In the genomic region with DNA sequence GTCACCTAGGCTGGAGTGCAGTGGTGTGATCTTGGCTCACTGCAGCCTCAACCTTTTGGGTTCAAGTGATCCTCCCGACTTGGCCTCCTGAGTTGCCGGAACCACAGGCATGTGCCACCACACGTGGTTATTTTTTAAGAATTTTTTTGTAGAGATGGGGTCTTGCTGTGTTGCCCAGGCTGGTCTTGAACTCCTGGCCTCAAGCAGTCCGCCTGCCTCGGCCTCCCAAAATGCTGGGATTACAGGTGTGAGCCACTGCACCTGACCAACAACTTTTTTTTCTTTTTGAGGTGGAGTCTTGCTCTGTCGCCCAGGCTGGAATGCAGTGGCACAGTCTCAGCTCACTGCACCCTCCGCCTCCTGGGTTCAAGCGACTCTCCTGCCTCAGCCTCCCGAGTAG, we compare ENCODE assay signal across 4 cellular contexts. TPM values are rescaled to one million over a fixed set of nuclear protein-coding genes. Genes with fewer than 3 reads are reported as not detected.
DNase-seq lines count a peak whose midpoint lies in the region; ATAC-seq, FAIRE-seq and TF ChIP-seq lines count a peak whose summit lies in the region.
"Not testable (repeated sequence)": the region's sequence is repeated elsewhere in the genome, so short reads cannot be mapped to it uniquely, and the experiment has no call there.

No MANE protein-coding gene starts in this region.

- H3K4me2 ChIP-seq in K562 (ENCODE audit: insufficient read depth, low read length); HepG2 (ENCODE audit: low read depth, low read length): not testable (repeated sequence)

- H4K20me1 ChIP-seq in K562 (replicated peaks; ENCODE audit: control insufficient read depth, insufficient read depth, low read length); HepG2 (ENCODE audit: insufficient read depth, low read length): not testable (repeated sequence)

- H2AFZ ChIP-seq in K562 (ENCODE audit: low read depth, low read length); HepG2 (ENCODE audit: low read length): not testable (repeated sequence)

- CTCF ChIA-PET in WTC11 (lab: Charles Lee); K562 (lab: Yijun Ruan, JAX; ENCODE audit: low intra/inter-chr PET ratio); HepG2 (lab: Yijun Ruan, JAX; ENCODE audit: low intra/inter-chr PET ratio, low total read pairs): not testable (repeated sequence)

- H3K9me3 Mint-ChIP-seq in WTC11, result not testable (repeated sequence)

- not testable (repeated sequence) for H3K4me1 Mint-ChIP-seq in WTC11

- not testable (repeated sequence) for H3K79me2 ChIP-seq in K562 (ENCODE audit: control insufficient read depth, insufficient read depth, low read length); HepG2 (ENCODE audit: insufficient read depth, low read length)

- H3K27me3 Mint-ChIP-seq in WTC11 (ENCODE audit: low read depth), result not testable (repeated sequence)

- not testable (repeated sequence) for H3K4me3 Mint-ChIP-seq in WTC11

- not testable (repeated sequence) for H3K27ac ChIP-seq in K562 (ENCODE audit: extremely low read depth, low read depth, low read length); HepG2 (ENCODE audit: extremely low read length, insufficient read depth, low read length)
- peak overlapping the region; percentile 99 for H3K27ac ChIP-seq in psoas muscle

- not testable (repeated sequence) for H3K4me3 ChIP-seq in K562; HepG2 (replicated peaks in 1 of 3; ENCODE audit: insufficient read depth in 1 of 3, low read depth in 2 of 3, low read length in 3 of 3); psoas muscle

- not testable (repeated sequence) for ATAC-seq in WTC11, K562, HepG2, psoas muscle

- H3K36me3 Mint-ChIP-seq in WTC11, result peaks cover 82% of the 10 kb centered on the region

- H3K27me3 ChIP-seq in K562 (ENCODE audit: control insufficient read depth in 2 of 2, insufficient read depth in 2 of 2, low read length in 2 of 2); psoas muscle (ENCODE audit: insufficient read depth in 3 of 3, low read length in 2 of 3): not testable (repeated sequence)
- peaks cover 3 to 27% of the 10 kb centered on the region in 2 experiments; a peak in 4 of 5 replicates for H3K27me3 ChIP-seq in HepG2 (ENCODE audit: control insufficient read depth in 1 of 2, insufficient read depth in 2 of 2, low read length in 2 of 2)

- DNase-seq in WTC11 (ENCODE audit: low spot score); K562 (ENCODE audit: extremely low read depth in 1 of 4, low spot score in 3 of 4); HepG2 (ENCODE audit: low spot score); psoas muscle: not testable (repeated sequence)

- not testable (repeated sequence) for BruUV-seq in K562 (replicated peaks; lab: Mats Ljungman, UMichigan); HepG2 (replicated peaks; lab: Mats Ljungman, UMichigan)

- TF ChIP-seq CTCF in WTC11 (IDR thresholded peaks at IDR 0.05); K562 (IDR thresholded peaks at IDR 0.05 in 2 of 3, conservative IDR thresholded peaks at IDR 0.05 in 1 of 3; ENCODE audit: insufficient read depth in 2 of 3, low read depth in 1 of 3, low read length in 3 of 3); HepG2 (CRISPR knock-in tag; IDR thresholded peaks at IDR 0.05); psoas muscle (IDR thresholded peaks at IDR 0.05): not testable (repeated sequence)

- H3K9ac ChIP-seq in K562 (ENCODE audit: insufficient read depth in 1 of 2, low read depth in 2 of 2, low read length in 2 of 2); HepG2 (ENCODE audit: insufficient read depth, low read depth, low read length): not testable (repeated sequence)

- H3K9me3 ChIP-seq in K562 (replicated peaks; ENCODE audit: control insufficient read depth, insufficient read depth, low read depth, low read length); HepG2 (ENCODE audit: low read length); psoas muscle: not testable (repeated sequence)

- POLR2A ChIA-PET in WTC11 (lab: Charles Lee); HepG2 (lab: Yijun Ruan, JAX): not testable (repeated sequence)
- POLR2A ChIA-PET in K562 (lab: Yijun Ruan, JAX), result interaction anchor here (1.7 kb wide), 1 partner anchor 9 kb away, joined by 5 read pairs; no protein-coding TSS in a partner anchor

- H3K36me3 ChIP-seq in K562 (ENCODE audit: control insufficient read depth, insufficient read depth, low read length); HepG2 (replicated peaks in 1 of 2; ENCODE audit: control insufficient read depth in 1 of 2, insufficient read depth in 2 of 2, low read length in 2 of 2): not testable (repeated sequence)
- H3K36me3 ChIP-seq in psoas muscle (ENCODE audit: insufficient read depth in 1 of 2, low read depth in 1 of 2), result peaks cover 8 to 97% of the 10 kb centered on the region in 2 donors

- in situ Hi-C loops in K562 (cut with MboI), result loop anchor here (10.0 kb wide), 1 partner anchor 294 kb away; no protein-coding TSS in a partner anchor
- in situ Hi-C loops in HepG2 (cut with HindIII; ENCODE audit: extremely low pct_ligation_motif_present, low pct_unique_long_range_greater_than_20kb), result not testable (repeated sequence)

- intact Hi-C loops in K562 (cut with micrococcal nuclease); HepG2 (cut with micrococcal nuclease; ENCODE audit: unreplicated experiment); psoas muscle (cut with DNase I): not testable (repeated sequence)

- peaks cover 5 to 30% of the 10 kb centered on the region in 2 experiments; a peak in 3 of 5 replicates for H3K4me1 ChIP-seq in K562 (replicated peaks in 1 of 2; ENCODE audit: control insufficient read depth in 2 of 2, insufficient read depth in 2 of 2, low read length in 2 of 2)
- not testable (repeated sequence) for H3K4me1 ChIP-seq in HepG2 (ENCODE audit: insufficient read depth, low read length)
- peaks cover 92% of the 10 kb centered on the region for H3K4me1 ChIP-seq in psoas muscle

- TF ChIP-seq POLR2A in K562 (conservative IDR thresholded peaks at IDR 0.05); HepG2 (IDR thresholded peaks at IDR 0.05; ENCODE audit: insufficient read depth in 1 of 2, low read depth in 2 of 2, low read length in 2 of 2): not testable (repeated sequence)

- FAIRE-seq in K562 (lab: Jason Lieb, UNC); HepG2 (lab: Jason Lieb, UNC): not testable (repeated sequence)

- not testable (repeated sequence) for TF ChIP-seq RAD21 in K562 (CRISPR knock-in tag; conservative IDR thresholded peaks at IDR 0.05 in 1 of 2, IDR thresholded peaks at IDR 0.05 in 1 of 2); HepG2 (CRISPR knock-in tag; IDR thresholded peaks at IDR 0.05)

- H3K27ac Mint-ChIP-seq in WTC11, result not testable (repeated sequence)

- WGBS in K562 (ENCODE audit: insufficient coverage, low coverage, missing lambda C conversion rate), result 30% methylated on average over 9 of the region's 9 CpGs
- WGBS in HepG2 (ENCODE audit: low lambda C conversion rate), result 47% methylated on average over 9 of the region's 9 CpGs
- WGBS in psoas muscle, 3 donors, result 58 to 64% (median 58%) methylated on average over 9 of the region's 9 CpGs

- TF ChIP-seq EP300 in K562 (IDR thresholded peaks at IDR 0.05; ENCODE audit: low read length); HepG2 (IDR thresholded peaks at IDR 0.05; ENCODE audit: low read depth in 2 of 2, low read length in 2 of 2); HepG2 (CRISPR knock-in tag; IDR thresholded peaks at IDR 0.05; ENCODE audit: borderline replicate concordance): not testable (repeated sequence)

- not testable (repeated sequence) for H3K9me1 ChIP-seq in K562 (ENCODE audit: control insufficient read depth, insufficient read depth, low read length)

RNA-seq across cellular contexts. Expression of gene OBSCN, which starts 13.3 kb away (rescaled TPM):
- total RNA-seq in WTC11 (2021), result 38.8 to 47.7 TPM (median 47.5 TPM) in 3 replicates
- 22.3 and 52.9 TPM in 2 replicates for total RNA-seq in K562 (2011; cell fraction: chromatin; rRNA removed; ENCODE audit: low replicate concordance)
- 25.5 and 27.1 TPM in 2 replicates for total RNA-seq in K562 (2011; cell fraction: nucleolus; rRNA removed)
- total RNA-seq in K562 (2011; cell fraction: nucleoplasm; rRNA removed), result 20.5 and 20.6 TPM in 2 replicates
- total RNA-seq in K562 (2014; rRNA removed), result 11.8 and 12.0 TPM in 2 replicates
- total RNA-seq in K562 (2014; rRNA removed; fragmentation: Illumina TruSeq; extraction: Trizol), result 0.83 and 1.7 TPM in 2 replicates
- 4.1 and 5.0 TPM in 2 replicates for total RNA-seq in K562 (2015; rRNA removed; fragmentation: Illumina TruSeq; extraction: Trizol)
- total RNA-seq in K562 (2021), result 17.4 and 19.7 TPM in 2 replicates
- polyA plus RNA-seq in K562 (2011; rRNA removed), result 3.4 and 5.6 TPM in 2 replicates
- 3.0 and 8.2 TPM in 2 replicates for polyA plus RNA-seq in K562 (2011; cell fraction: cytosol; rRNA removed)
- polyA plus RNA-seq in K562 (2011; cell fraction: nucleus; rRNA removed), result 22.5 and 42.0 TPM in 2 replicates
- 15.8 and 26.7 TPM in 2 replicates for polyA plus RNA-seq in K562 (2012)
- polyA plus RNA-seq in K562 (2014; fragmentation: Illumina TruSeq; extraction: Trizol), result 3.6 and 6.9 TPM in 2 replicates
- polyA plus RNA-seq in K562 (2014; fragmentation: Nextera tagmentation; extraction: Ambion mirVana), result under 1 TPM; 0.18 to 0.29 TPM
- polyA plus RNA-seq in K562 (2014; rRNA removed), result 11.1 and 12.5 TPM in 2 replicates
- polyA minus RNA-seq in K562 (2011; rRNA and poly(A)+ RNA removed), result 3.4 TPM in 2 replicates
- 8.2 and 10.9 TPM in 2 replicates for polyA minus RNA-seq in K562 (2011; cell fraction: cytosol; rRNA and poly(A)+ RNA removed)
- 7.0 and 7.1 TPM in 2 replicates for polyA minus RNA-seq in K562 (2011; cell fraction: nucleus; rRNA and poly(A)+ RNA removed)
- 0.08 and 0.20 TPM in 2 replicates for total RNA-seq in HepG2 (2016; rRNA removed; fragmentation: Illumina TruSeq; extraction: Trizol)
- total RNA-seq in HepG2 (2016; cell fraction: cytosol; rRNA removed; fragmentation: Illumina TruSeq; extraction: Trizol; ENCODE audit: low read depth), result not detected in 2 replicates
- 0.09 and 0.13 TPM in 2 replicates for total RNA-seq in HepG2 (2016; cell fraction: insoluble cytoplasmic fraction; rRNA removed; fragmentation: Illumina TruSeq; extraction: Trizol)
- total RNA-seq in HepG2 (2016; cell fraction: membrane; rRNA removed; fragmentation: Illumina TruSeq; extraction: Trizol), result 0.06 and 0.07 TPM in 2 replicates
- 0.12 TPM in 1 of 2 replicates, not detected in the other for total RNA-seq in HepG2 (2016; cell fraction: nucleus; rRNA removed; fragmentation: Illumina TruSeq; extraction: Trizol)
- polyA plus RNA-seq in HepG2 (2011; rRNA removed), result 0.10 and 0.20 TPM in 2 replicates
- 0.03 and 0.07 TPM in 2 replicates for polyA plus RNA-seq in HepG2 (2011; cell fraction: cytosol; rRNA removed)
- polyA plus RNA-seq in HepG2 (2011; cell fraction: nucleus; rRNA removed), result 0.58 and 1.1 TPM in 2 replicates
- 0.09 and 0.55 TPM in 2 replicates for polyA plus RNA-seq in HepG2 (2012)
- polyA plus RNA-seq in HepG2 (2016; cell fraction: cytosol; fragmentation: Illumina TruSeq; extraction: Trizol; ENCODE audit: low read depth), result not detected in 2 replicates
- polyA plus RNA-seq in HepG2 (2016; cell fraction: insoluble cytoplasmic fraction; fragmentation: Illumina TruSeq; extraction: Trizol; ENCODE audit: low read depth), result 0.08 and 0.10 TPM in 2 replicates
- not detected in 2 replicates for polyA plus RNA-seq in HepG2 (2016; cell fraction: membrane; fragmentation: Illumina TruSeq; extraction: Trizol; ENCODE audit: low read depth)
- polyA plus RNA-seq in HepG2 (2016; cell fraction: nucleus; fragmentation: Illumina TruSeq; extraction: Trizol; ENCODE audit: insufficient read depth, low read depth), result 0.14 and 0.32 TPM in 2 replicates
- polyA minus RNA-seq in HepG2 (2011; rRNA and poly(A)+ RNA removed; ENCODE audit: low replicate concordance), result 0.24 and 23.5 TPM in 2 replicates
- polyA minus RNA-seq in HepG2 (2011; cell fraction: cytosol; rRNA and poly(A)+ RNA removed), result 0.10 and 0.35 TPM in 2 replicates
- polyA minus RNA-seq in HepG2 (2011; cell fraction: nucleus; rRNA and poly(A)+ RNA removed), result 0.52 and 0.99 TPM in 2 replicates
- total RNA-seq in psoas muscle, result 1,000 to 10,000 TPM; 1,061 to 1,869 (median 1,568) TPM
- 100 to 1,000 TPM; 397 to 658 (median 442) TPM for polyA plus RNA-seq in psoas muscle

RNA-seq across cellular contexts. Expression of gene IBA57, which starts 55.5 kb away (rescaled TPM):
- total RNA-seq in WTC11 (2021) (11.4 to 12.5 TPM (median 12.1 TPM) in 3 replicates), K562 (2014; rRNA removed) (9.0 and 16.8 TPM in 2 replicates), K562 (2014; rRNA removed; fragmentation: Illumina TruSeq; extraction: Trizol) (1.8 and 1.9 TPM in 2 replicates), K562 (2015; rRNA removed; fragmentation: Illumina TruSeq; extraction: Trizol) (2.9 and 4.1 TPM in 2 replicates), K562 (2021) (14.1 and 15.5 TPM in 2 replicates), HepG2 (2016; rRNA removed; fragmentation: Illumina TruSeq; extraction: Trizol) (9.7 and 10.2 TPM in 2 replicates), psoas muscle (10 to 100 TPM; 11.3 to 26.2 (median 17.8) TPM)
- total RNA-seq in K562 (2011; cell fraction: chromatin; rRNA removed; ENCODE audit: low replicate concordance), result 6.2 and 10.7 TPM in 2 replicates
- 8.3 and 8.9 TPM in 2 replicates for total RNA-seq in K562 (2011; cell fraction: nucleolus; rRNA removed)
- total RNA-seq in K562 (2011; cell fraction: nucleoplasm; rRNA removed), result 6.8 and 8.3 TPM in 2 replicates
- polyA plus RNA-seq in K562 (2011; rRNA removed) (2.7 and 5.6 TPM in 2 replicates), K562 (2014; fragmentation: Illumina TruSeq; extraction: Trizol) (1.9 and 5.9 TPM in 2 replicates), K562 (2014; fragmentation: Nextera tagmentation; extraction: Ambion mirVana) (1 to 10 TPM in 1 of 2 experiments, under 1 TPM in 1; 0.77 to 1.0 TPM), K562 (2014; rRNA removed) (6.9 and 9.0 TPM in 2 replicates), HepG2 (2011; rRNA removed) (2.3 and 4.2 TPM in 2 replicates), psoas muscle (10 to 100 TPM in 2 of 3 donors, 1 to 10 TPM in 1; 7.7 to 16.0 (median 11.5) TPM)
- polyA plus RNA-seq in K562 (2011; cell fraction: cytosol; rRNA removed), result 4.2 and 11.4 TPM in 2 replicates
- 4.0 and 5.9 TPM in 2 replicates for polyA plus RNA-seq in K562 (2011; cell fraction: nucleus; rRNA removed)
- polyA plus RNA-seq in K562 (2012), result 4.8 and 6.7 TPM in 2 replicates
- polyA minus RNA-seq in K562 (2011; rRNA and poly(A)+ RNA removed), result 1.9 and 2.1 TPM in 2 replicates
- 7.1 and 8.0 TPM in 2 replicates for polyA minus RNA-seq in K562 (2011; cell fraction: cytosol; rRNA and poly(A)+ RNA removed)
- 3.4 and 3.7 TPM in 2 replicates for polyA minus RNA-seq in K562 (2011; cell fraction: nucleus; rRNA and poly(A)+ RNA removed)
- 0.81 and 1.6 TPM in 2 replicates for total RNA-seq in HepG2 (2016; cell fraction: cytosol; rRNA removed; fragmentation: Illumina TruSeq; extraction: Trizol; ENCODE audit: low read depth)
- 8.3 and 9.2 TPM in 2 replicates for total RNA-seq in HepG2 (2016; cell fraction: insoluble cytoplasmic fraction; rRNA removed; fragmentation: Illumina TruSeq; extraction: Trizol)
- total RNA-seq in HepG2 (2016; cell fraction: membrane; rRNA removed; fragmentation: Illumina TruSeq; extraction: Trizol), result 2.3 and 3.6 TPM in 2 replicates
- total RNA-seq in HepG2 (2016; cell fraction: nucleus; rRNA removed; fragmentation: Illumina TruSeq; extraction: Trizol), result 3.8 and 4.7 TPM in 2 replicates
- 1.7 and 3.8 TPM in 2 replicates for polyA plus RNA-seq in HepG2 (2011; cell fraction: cytosol; rRNA removed)
- 3.6 and 5.6 TPM in 2 replicates for polyA plus RNA-seq in HepG2 (2011; cell fraction: nucleus; rRNA removed)
- polyA plus RNA-seq in HepG2 (2012), result 2.1 and 2.8 TPM in 2 replicates
- polyA plus RNA-seq in HepG2 (2016; cell fraction: cytosol; fragmentation: Illumina TruSeq; extraction: Trizol; ENCODE audit: low read depth), result 0.59 and 1.2 TPM in 2 replicates
- polyA plus RNA-seq in HepG2 (2016; cell fraction: insoluble cytoplasmic fraction; fragmentation: Illumina TruSeq; extraction: Trizol; ENCODE audit: low read depth), result 7.5 and 7.6 TPM in 2 replicates
- polyA plus RNA-seq in HepG2 (2016; cell fraction: membrane; fragmentation: Illumina TruSeq; extraction: Trizol; ENCODE audit: low read depth), result 2.2 and 2.3 TPM in 2 replicates
- polyA plus RNA-seq in HepG2 (2016; cell fraction: nucleus; fragmentation: Illumina TruSeq; extraction: Trizol; ENCODE audit: insufficient read depth, low read depth), result 4.3 and 5.9 TPM in 2 replicates
- polyA minus RNA-seq in HepG2 (2011; rRNA and poly(A)+ RNA removed; ENCODE audit: low replicate concordance), result 2.7 and 11.4 TPM in 2 replicates
- polyA minus RNA-seq in HepG2 (2011; cell fraction: cytosol; rRNA and poly(A)+ RNA removed), result 3.1 and 4.6 TPM in 2 replicates
- 3.7 and 5.7 TPM in 2 replicates for polyA minus RNA-seq in HepG2 (2011; cell fraction: nucleus; rRNA and poly(A)+ RNA removed)

Comparison
In these comparisons a context has a peak if more than half of its experiments do, and no peak if none do; other contexts are left out.
1. RNA of gene OBSCN, which starts 13.3 kb away (total RNA-seq): 1,061 to 1,869 TPM in psoas muscle; 38.8 to 47.7 TPM in WTC11, 0.83 to 52.9 TPM in K562 and 0.06 to 0.20 TPM in HepG2; every median in the first group is over 10 times any median in the second.